31 cellular contexts compared by ENCODE assay signal in genomic region chr4:8729408-8730149, GRCh38.
DNase-seq lines count a peak whose midpoint lies in the region; ATAC-seq and TF ChIP-seq lines count a peak whose summit lies in the region.
"Had no signal": no experiment of that assay in that cellular context is flagged by ENCODE, and none has a peak within 500 bp of the region (broad histone marks: within the 10 kb centered on the region; RNA-seq: fewer than 3 reads in every experiment).

No MANE protein-coding gene starts in this region.

- no peak for TF ChIP-seq CTCF in Peyer's patch (IDR thresholded peaks at IDR 0.05)

- no peak overlapping the region for H3K27ac Mint-ChIP-seq in activated CD4-positive, alpha-beta memory T cell treated with anti-CD3 and anti-CD28 coated beads, Interleukin-2, amount 10 ng/mL, durations not matched to agents 7 days and 5 days
- H3K27ac Mint-ChIP-seq in activated CD4-positive, alpha-beta memory T cell treated with anti-CD3 and anti-CD28 coated beads for 36 hours = no peak overlapping the region
- H3K27ac Mint-ChIP-seq: activated naive CD8-positive, alpha-beta T cell treated with anti-CD3 and anti-CD28 coated beads for 36 hours; activated T-helper 2 cell treated with anti-CD3 and anti-CD28 coated beads, Interferon-gamma antibody, Interleukin-2, Interleukin-4, amounts not matched to agents 10 μg/mL and 5 μg/mL and 100 μg/mL, durations not matched to agents 14 hours and 24 hours and 36 hours; mesothelial cell of epicardium; T-helper 17 cell had no signal

- TF ChIP-seq POLR2A in Peyer's patch (IDR thresholded peaks at IDR 0.05) = no peak

- no peaks in the 10 kb centered on the region for H3K36me3 Mint-ChIP-seq in activated CD4-positive, alpha-beta memory T cell treated with anti-CD3 and anti-CD28 coated beads, Interleukin-2, amount 10 ng/mL, durations not matched to agents 7 days and 5 days (ENCODE audit: low read depth)
- no peaks in the 10 kb centered on the region for H3K36me3 Mint-ChIP-seq in activated CD4-positive, alpha-beta memory T cell treated with anti-CD3 and anti-CD28 coated beads for 36 hours
- H3K36me3 Mint-ChIP-seq: activated naive CD8-positive, alpha-beta T cell treated with anti-CD3 and anti-CD28 coated beads for 36 hours; mesothelial cell of epicardium had no signal

- no peak overlapping the region for H3K27ac ChIP-seq in Peyer's patch
- H3K27ac ChIP-seq: C4-2B, KMS-11, psoas muscle, SK-N-MC, uterus had no signal

- no peaks in the 10 kb centered on the region for H3K27me3 Mint-ChIP-seq in activated CD4-positive, alpha-beta memory T cell treated with anti-CD3 and anti-CD28 coated beads, Interleukin-2, amount 10 ng/mL, durations not matched to agents 7 days and 5 days
- H3K27me3 Mint-ChIP-seq in activated CD4-positive, alpha-beta memory T cell treated with anti-CD3 and anti-CD28 coated beads for 36 hours = no peaks in the 10 kb centered on the region

- intact Hi-C loops in activated CD4-positive, alpha-beta memory T cell treated with anti-CD3 and anti-CD28 coated beads for 36 hours (cut with micrococcal nuclease) = no loop called here
- intact Hi-C loops in posterior vena cava (cut with DNase I) = no loop called here

- H3K9me3 ChIP-seq in Peyer's patch = no peaks in the 10 kb centered on the region
- H3K9me3 ChIP-seq: Caco-2, uterus had no signal

- H3K4me3 ChIP-seq in Peyer's patch = no peak overlapping the region
- H3K4me3 ChIP-seq: psoas muscle, SK-N-MC, uterus had no signal

- no peaks in the 10 kb centered on the region for H3K9me3 Mint-ChIP-seq in activated CD4-positive, alpha-beta memory T cell treated with anti-CD3 and anti-CD28 coated beads, Interleukin-2, amount 10 ng/mL, durations not matched to agents 7 days and 5 days
- peaks cover 6% of the 10 kb centered on the region for H3K9me3 Mint-ChIP-seq in activated CD4-positive, alpha-beta memory T cell treated with anti-CD3 and anti-CD28 coated beads for 36 hours
- H3K9me3 Mint-ChIP-seq: activated T-helper 2 cell treated with anti-CD3 and anti-CD28 coated beads, Interferon-gamma antibody, Interleukin-2, Interleukin-4, amounts not matched to agents 10 μg/mL and 5 μg/mL and 100 μg/mL, durations not matched to agents 14 hours and 24 hours and 36 hours had no signal

- peak; percentile 13 for DNase-seq in activated CD4-positive, alpha-beta memory T cell treated with anti-CD3 and anti-CD28 coated beads, Interleukin-2, amount 10 ng/mL, durations not matched to agents 7 days and 5 days
- no peak for DNase-seq in activated CD4-positive, alpha-beta memory T cell treated with anti-CD3 and anti-CD28 coated beads for 36 hours
- DNase-seq in Peyer's patch = peak; percentile 4 to 34 (median 29)
- peak; percentile 40 for DNase-seq in islet precursor cell
- peak; percentile 49 for DNase-seq in posterior vena cava (ENCODE audit: low spot score)
- no peak for DNase-seq in NCI-H524 (lab: John Stamatoyannopoulos, UW)
- no peak for DNase-seq in RPMI8226
- DNase-seq: 8988T; activated CD4-positive, alpha-beta T cell treated with anti-CD3 and anti-CD28 coated beads, Interleukin-2, amount 50 U/mL, for 48 hours; activated naive CD8-positive, alpha-beta T cell treated with anti-CD3 and anti-CD28 coated beads for 36 hours; activated T-cell treated with anti-CD3 and anti-CD28 coated beads for 4 hours; anterior cingulate cortex; Caco-2; effector CD4-positive, alpha-beta T cell; MM.1S; NCI-H1105 treated with DMSO at 0.1 percent for 48 hours; NCI-H1930; NCI-H2171 treated with DMSO at 0.1 percent for 48 hours; NCI-H510A; OCI-M1; stimulated activated naive CD4-positive, alpha-beta T cell; T-helper 17 cell; uterus had no signal

- H3K4me3 Mint-ChIP-seq in activated CD4-positive, alpha-beta memory T cell treated with anti-CD3 and anti-CD28 coated beads, Interleukin-2, amount 10 ng/mL, durations not matched to agents 7 days and 5 days = no peak overlapping the region
- H3K4me3 Mint-ChIP-seq in activated CD4-positive, alpha-beta memory T cell treated with anti-CD3 and anti-CD28 coated beads for 36 hours = no peak overlapping the region
- H3K4me3 Mint-ChIP-seq: activated naive CD8-positive, alpha-beta T cell treated with anti-CD3 and anti-CD28 coated beads for 36 hours; mesothelial cell of epicardium; T-helper 17 cell had no signal

- H3K4me1 Mint-ChIP-seq in activated CD4-positive, alpha-beta memory T cell treated with anti-CD3 and anti-CD28 coated beads, Interleukin-2, amount 10 ng/mL, durations not matched to agents 7 days and 5 days = no peaks in the 10 kb centered on the region
- no peaks in the 10 kb centered on the region for H3K4me1 Mint-ChIP-seq in activated CD4-positive, alpha-beta memory T cell treated with anti-CD3 and anti-CD28 coated beads for 36 hours (ENCODE audit: low read depth)
- H3K4me1 Mint-ChIP-seq: activated naive CD8-positive, alpha-beta T cell treated with anti-CD3 and anti-CD28 coated beads for 36 hours; mesothelial cell of epicardium; T-helper 17 cell had no signal

- no peak for ATAC-seq in HG03139 (IDR thresholded peaks at IDR 0.05; ENCODE audit: unreplicated experiment)
- ATAC-seq: activated CD4-positive, CD25-positive, alpha-beta regulatory T cell treated with anti-CD3 and anti-CD28 coated beads, Interleukin-2, amount 50 U/mL, for 24 hours; psoas muscle; T-helper 17 cell had no signal

- POLR2A ChIA-PET in activated CD4-positive, alpha-beta memory T cell treated with anti-CD3 and anti-CD28 coated beads, Interleukin-2, amount 10 ng/mL, durations not matched to agents 7 days and 5 days (lab: Charles Lee) = no interaction called here
- POLR2A ChIA-PET in activated CD4-positive, alpha-beta memory T cell treated with anti-CD3 and anti-CD28 coated beads for 36 hours (lab: Charles Lee) = no interaction called here

- no peaks in the 10 kb centered on the region for H3K36me3 ChIP-seq in Peyer's patch
- H3K36me3 ChIP-seq: uterus had no signal

- CTCF ChIA-PET in activated CD4-positive, alpha-beta memory T cell treated with anti-CD3 and anti-CD28 coated beads, Interleukin-2, amount 10 ng/mL, durations not matched to agents 7 days and 5 days (lab: Charles Lee) = no interaction called here
- CTCF ChIA-PET in activated CD4-positive, alpha-beta memory T cell treated with anti-CD3 and anti-CD28 coated beads for 36 hours (lab: Charles Lee) = no interaction called here

- no peaks in the 10 kb centered on the region for H3K27me3 ChIP-seq in Peyer's patch
- H3K27me3 ChIP-seq: uterus had no signal

- no peaks in the 10 kb centered on the region for H3K4me1 ChIP-seq in Peyer's patch
- H3K4me1 ChIP-seq: Caco-2, psoas muscle, uterus had no signal

Comparison
In these comparisons a context has a peak if more than half of its experiments do, and no peak if none do; other contexts are left out.
1. DNase-seq: peak in activated CD4-positive, alpha-beta memory T cell treated with anti-CD3 and anti-CD28 coated beads, Interleukin-2, amount 10 ng/mL, durations not matched to agents 7 days and 5 days (single experiment), Peyer's patch (3 of 3), islet precursor cell (single experiment) and posterior vena cava (single experiment); none in activated CD4-positive, alpha-beta memory T cell treated with anti-CD3 and anti-CD28 coated beads for 36 hours (single experiment), NCI-H524 (0 of 2) and RPMI8226 (single experiment).